8 cellular contexts compared by ENCODE assay signal in genomic region chr17:64025732-64026294, GRCh38. TPM values are rescaled to one million over a fixed set of nuclear protein-coding genes. Genes with fewer than 3 reads are reported as not detected.
A peak's percentile ranks its signal among the peaks of the same experiment; 100 is the strongest.
DNase-seq lines count a peak whose midpoint lies in the region; ATAC-seq and TF ChIP-seq lines count a peak whose summit lies in the region.

No MANE protein-coding gene starts in this region.

- H3K36me3 ChIP-seq in HEK293 (ENCODE audit: control insufficient read depth in 2 of 2, insufficient read depth in 1 of 2, low read length in 2 of 2) (no peaks in the 10 kb centered on the region), gastrocnemius medialis (no peaks in the 10 kb centered on the region)

- ATAC-seq in right cardiac atrium (peak; percentile 69 to 82), gastrocnemius medialis (peak; percentile 65 to 74)

- CTCF ChIA-PET in HEK293 (lab: Yijun Ruan, JAX): interaction anchor here (0.6 to 8.8 kb wide), 47 partner anchors 9 to 1779 kb away, joined by 3 to 295 read pairs (median 4); partner anchors contain the start of genes CSHL1, ERN1 and GH1

- POLR2A ChIA-PET in HEK293 (lab: Yijun Ruan, JAX): no interaction called here

- TF ChIP-seq CTCF in HEK293 (tag by site-specific recombination; IDR thresholded peaks at IDR 0.05): peak; percentile 88
- TF ChIP-seq CTCF in gastrocnemius medialis (IDR thresholded peaks at IDR 0.05 in 4 of 5, conservative IDR thresholded peaks at IDR 0.05 in 1 of 5): peak; percentile 84 to 98 (median 95)

- H3K9me3 Mint-ChIP-seq in activated naive CD8-positive, alpha-beta T cell treated with anti-CD3 and anti-CD28 coated beads for 36 hours: no peaks in the 10 kb centered on the region

- H3K36me3 Mint-ChIP-seq in activated naive CD8-positive, alpha-beta T cell treated with anti-CD3 and anti-CD28 coated beads for 36 hours: no peaks in the 10 kb centered on the region

- intact Hi-C loops in right cardiac atrium (cut with DNase I) (loop anchor here (5.0 to 10.0 kb wide), 4 partner anchors 101 to 259 kb away; partner anchors contain the start of genes ERN1 (in 3 of the 4), CSHL1 (in 2 of the 4) and GH1 (in 2 of the 4)), gastrocnemius medialis (cut with DNase I; ENCODE audit: low total_unique reads) (loop anchor here (2.0 to 5.0 kb wide), 2 partner anchors 113 to 256 kb away; no protein-coding TSS in a partner anchor)

- H3K27me3 Mint-ChIP-seq in activated naive CD8-positive, alpha-beta T cell treated with anti-CD3 and anti-CD28 coated beads for 36 hours: no peaks in the 10 kb centered on the region

- peak overlapping the region; percentile 86 for H3K27ac Mint-ChIP-seq in activated naive CD8-positive, alpha-beta T cell treated with anti-CD3 and anti-CD28 coated beads for 36 hours

- in situ Hi-C loops in gastrocnemius medialis (cut with MboI; ENCODE audit: low sequenced_read_pairs in 4 of 4): loop anchor here in 3 of 4 donors (5.0 to 25.0 kb wide), 7 partner anchors 101 to 261 kb away; partner anchors contain the start of genes ERN1 (in 2 of the 3), CSHL1 (in 1 of the 3) and GH1 (in 1 of the 3)

- no peaks in the 10 kb centered on the region for H3K4me1 ChIP-seq in HEK293 (ENCODE audit: control insufficient read depth, insufficient read depth, low read length)
- H3K4me1 ChIP-seq in right cardiac atrium (ENCODE audit: control insufficient read depth, insufficient read depth, low read length): peaks cover 3% of the 10 kb centered on the region
- H3K4me1 ChIP-seq in gastrocnemius medialis: peaks cover 9 to 11% of the 10 kb centered on the region in 2 donors

- H3K27me3 ChIP-seq in right cardiac atrium (ENCODE audit: control insufficient read depth, insufficient read depth): no peaks in the 10 kb centered on the region
- no peaks in the 10 kb centered on the region for H3K27me3 ChIP-seq in gastrocnemius medialis

- TF ChIP-seq POLR2A in gastrocnemius medialis (IDR thresholded peaks at IDR 0.05): no peak

- no peak overlapping the region for H3K27ac ChIP-seq in HEK293 (ENCODE audit: extremely low read depth, low read depth, low read length)
- no peak overlapping the region for H3K27ac ChIP-seq in right cardiac atrium (ENCODE audit: low read length)
- H3K27ac ChIP-seq in gastrocnemius medialis: peak overlapping the region in 3 of 4 donors; percentile 50 to 82 (median 66)

- peak overlapping the region; percentile 71 for H3K4me3 Mint-ChIP-seq in activated naive CD8-positive, alpha-beta T cell treated with anti-CD3 and anti-CD28 coated beads for 36 hours

- H3K9me3 ChIP-seq in HEK293 (ENCODE audit: control insufficient read depth, insufficient read depth, low read depth, low read length) (no peaks in the 10 kb centered on the region), right cardiac atrium (ENCODE audit: control insufficient read depth, low read length) (no peaks in the 10 kb centered on the region), gastrocnemius medialis (no peaks in the 10 kb centered on the region)

- peaks cover 53% of the 10 kb centered on the region for H3K4me1 Mint-ChIP-seq in activated naive CD8-positive, alpha-beta T cell treated with anti-CD3 and anti-CD28 coated beads for 36 hours

- 3% methylated on average over 21 of the region's 21 CpGs for WGBS in right cardiac atrium

- DNase-seq in DMS53 (lab: John Stamatoyannopoulos, UW) (peak; percentile 89), NCI-H146 (lab: John Stamatoyannopoulos, UW) (peak; percentile 86), T follicular helper cell (ENCODE audit: low read depth) (peak; percentile 94), right cardiac atrium (peak; percentile 84 to 93 (median 92)), gastrocnemius medialis (peak; percentile 46 to 72), 8988T (no peak)
- DNase-seq in activated naive CD8-positive, alpha-beta T cell treated with anti-CD3 and anti-CD28 coated beads for 36 hours: peak; percentile 89

- peak overlapping the region; percentile 32 for H3K4me3 ChIP-seq in HEK293 (ENCODE audit: low read depth, low read length)
- H3K4me3 ChIP-seq in right cardiac atrium (ENCODE audit: low read length): no peak overlapping the region
- peak overlapping the region; percentile 0 to 33 (median 18) for H3K4me3 ChIP-seq in gastrocnemius medialis

TF ChIP-seq in HEK293, 187 proteins besides CTCF, POLR2A, EP300 and RAD21 (continues in another document):
- TF ChIP-seq ZNF629 (tag by site-specific recombination; IDR thresholded peaks at IDR 0.05): peak; percentile 36; the same call in 1 of the 2 replicates
- TF ChIP-seq ZNF394 (tag by site-specific recombination; IDR thresholded peaks at IDR 0.05; ENCODE audit: borderline replicate concordance): 0 out of 2 replicates have a peak, but pooled peaks have one; percentile 13
- peak; percentile 43; the same call in 1 of the 2 replicates for TF ChIP-seq ZEB2 (tag by site-specific recombination; IDR thresholded peaks at IDR 0.05)
- TF ChIP-seq ZNF660 (tag by site-specific recombination; IDR thresholded peaks at IDR 0.05): peak; percentile 74; the same call in 1 of the 2 replicates
- no peak for TF ChIP-seq ZIC2 (tag by site-specific recombination; IDR thresholded peaks at IDR 0.05)
- peak; percentile 75; the same call in 1 of the 2 replicates for TF ChIP-seq ZNF501 (tag by site-specific recombination; IDR thresholded peaks at IDR 0.05)
- 0 out of 2 replicates have a peak, but pooled peaks have one; percentile 51 for TF ChIP-seq ZSCAN30 (tag by site-specific recombination; IDR thresholded peaks at IDR 0.05)
- no peak for TF ChIP-seq ZNF416 (tag by site-specific recombination; IDR thresholded peaks at IDR 0.05)
- TF ChIP-seq ZBTB17 (tag by site-specific recombination; IDR thresholded peaks at IDR 0.05): peak; percentile 68
- TF ChIP-seq ZNF239 (tag by site-specific recombination; IDR thresholded peaks at IDR 0.05): no peak
- no peak for TF ChIP-seq ZBTB6 (tag by site-specific recombination; IDR thresholded peaks at IDR 0.05)
- TF ChIP-seq TRIM28 (IDR thresholded peaks at IDR 0.05; ENCODE audit: borderline replicate concordance, low read length): peak; percentile 76; the same call in 1 of the 2 replicates
- peak; percentile 16 for TF ChIP-seq ZBTB26 (tag by site-specific recombination; optimal IDR thresholded peaks at IDR 0.05)
- peak; percentile 70 for TF ChIP-seq ZFHX2 (tag by site-specific recombination; conservative IDR thresholded peaks at IDR 0.05)
- TF ChIP-seq ZFP37 (tag by site-specific recombination; IDR thresholded peaks at IDR 0.05): peak; percentile 71; the same call in 1 of the 2 replicates
- TF ChIP-seq ZXDB (tag by site-specific recombination; IDR thresholded peaks at IDR 0.05): peak; percentile 92
- no peak for TF ChIP-seq WT1 (tag by site-specific recombination; IDR thresholded peaks at IDR 0.05)
- 0 out of 2 replicates have a peak, but pooled peaks have one; percentile 18 for TF ChIP-seq ZBTB21 (tag by site-specific recombination; IDR thresholded peaks at IDR 0.05)

RNA-seq across cellular contexts. Expression of gene ICAM2, which starts 5.4 kb away (rescaled TPM):
- total RNA-seq in activated naive CD8-positive, alpha-beta T cell treated with anti-CD3 and anti-CD28 coated beads for 36 hours: 10 to 100 TPM; 52.9 to 54.5 TPM
- 10 to 100 TPM; 17.6 to 31.7 (median 26.3) TPM for total RNA-seq in right cardiac atrium
- polyA plus RNA-seq in right cardiac atrium: 50.3 TPM
- 10 to 100 TPM; 39.7 to 82.4 (median 56.3) TPM for total RNA-seq in gastrocnemius medialis

RNA-seq across cellular contexts. Expression of gene PRR29, which starts 27.7 kb away (rescaled TPM):
- total RNA-seq in activated naive CD8-positive, alpha-beta T cell treated with anti-CD3 and anti-CD28 coated beads for 36 hours: under 1 TPM; 0.36 to 0.93 TPM
- total RNA-seq in right cardiac atrium: under 1 TPM in 3 of 4 donors, not detected in 1; 0.11 to 0.25 (median 0.15) TPM
- polyA plus RNA-seq in right cardiac atrium: 0.45 TPM
- total RNA-seq in gastrocnemius medialis: under 1 TPM in 1 of 4 donors, not detected in 3; 0.13 TPM

RNA-seq across cellular contexts. Expression of gene SCN4A, which starts 53.1 kb away (rescaled TPM):
- under 1 TPM; 0.14 to 0.31 TPM for total RNA-seq in activated naive CD8-positive, alpha-beta T cell treated with anti-CD3 and anti-CD28 coated beads for 36 hours
- total RNA-seq in right cardiac atrium (1 to 10 TPM; 1.7 to 5.8 (median 3.0) TPM), gastrocnemius medialis (100 to 1,000 TPM in 1 of 4 donors, 10 to 100 TPM in 3; 45.3 to 107 (median 69.1) TPM)
- polyA plus RNA-seq in right cardiac atrium: 1.6 TPM

Comparison
In these comparisons a context has a peak if more than half of its experiments do, and no peak if none do; other contexts are left out.
1. H3K27ac ChIP-seq: peak in gastrocnemius medialis (3 of 4); none in HEK293 (single experiment) and right cardiac atrium (single experiment).
2. RNA of gene SCN4A, which starts 53.1 kb away (total RNA-seq): 45.3 to 107 TPM in gastrocnemius medialis; 1.7 to 5.8 TPM in right cardiac atrium and 0.14 to 0.31 TPM in activated naive CD8-positive, alpha-beta T cell treated with anti-CD3 and anti-CD28 coated beads for 36 hours; every median in the first group is over 4 times any median in the second.